8 cellular contexts compared by ENCODE assay signal in genomic region chr14:35333347-35333730, GRCh38. TPM values are rescaled to one million over a fixed set of nuclear protein-coding genes. Genes with fewer than 3 reads are reported as not detected.
A peak's percentile ranks its signal among the peaks of the same experiment; 100 is the strongest.
DNase-seq lines count a peak whose midpoint lies in the region; ATAC-seq lines count a peak whose summit lies in the region.

No MANE protein-coding gene starts in this region.

- no peaks in the 10 kb centered on the region for H3K9me3 Mint-ChIP-seq in activated naive CD8-positive, alpha-beta T cell treated with anti-CD3 and anti-CD28 coated beads, Interleukin-2, amount 10 ng/mL, durations not matched to agents 7 days and 5 days
- no peaks in the 10 kb centered on the region for H3K9me3 Mint-ChIP-seq in naive thymus-derived CD4-positive, alpha-beta T cell

- H3K27ac Mint-ChIP-seq in activated naive CD8-positive, alpha-beta T cell treated with anti-CD3 and anti-CD28 coated beads, Interleukin-2, amount 10 ng/mL, durations not matched to agents 7 days and 5 days, result peak overlapping the region; percentile 87
- H3K27ac Mint-ChIP-seq in naive thymus-derived CD4-positive, alpha-beta T cell, result peak overlapping the region; percentile 88 to 96 (median 91)

- intact Hi-C loops in naive thymus-derived CD4-positive, alpha-beta T cell (cut with micrococcal nuclease), result loop anchor here (1.0 to 2.0 kb wide), 3 partner anchors 41 to 71 kb away; partner anchors contain the start of genes NFKBIA (in 2 of the 2) and PSMA6 (in 2 of the 2)

- no peaks in the 10 kb centered on the region for H3K27me3 Mint-ChIP-seq in activated naive CD8-positive, alpha-beta T cell treated with anti-CD3 and anti-CD28 coated beads, Interleukin-2, amount 10 ng/mL, durations not matched to agents 7 days and 5 days
- H3K27me3 Mint-ChIP-seq in naive thymus-derived CD4-positive, alpha-beta T cell, result no peaks in the 10 kb centered on the region

- no peaks in the 10 kb centered on the region for H3K9me3 ChIP-seq in BLaER1 treated with 17β-estradiol and CSF1 and Interleukin-3, amounts not matched to agents 10 nM and 100 nM (replicated peaks in 1 of 11)
- no peaks in the 10 kb centered on the region for H3K9me3 ChIP-seq in naive thymus-derived CD4-positive, alpha-beta T cell (ENCODE audit: control insufficient read depth in 2 of 3, low read length in 3 of 3)

- H3K27me3 ChIP-seq in BLaER1 treated with 17β-estradiol and CSF1 and Interleukin-3, amounts not matched to agents 10 nM and 100 nM, result no peaks in the 10 kb centered on the region
- no peaks in the 10 kb centered on the region for H3K27me3 ChIP-seq in naive thymus-derived CD4-positive, alpha-beta T cell (ENCODE audit: control insufficient read depth in 2 of 2, insufficient read depth in 2 of 2, low read length in 2 of 2)

- POLR2A ChIA-PET in activated naive CD8-positive, alpha-beta T cell treated with anti-CD3 and anti-CD28 coated beads, Interleukin-2, amount 10 ng/mL, durations not matched to agents 7 days and 5 days (lab: Charles Lee), result interaction anchor here (0.5 to 2.9 kb wide), 14 partner anchors 9 to 211 kb away, joined by 3 to 71 read pairs (median 4); partner anchors contain the start of genes NFKBIA, PPP2R3C, PRORP and PSMA6
- POLR2A ChIA-PET in naive thymus-derived CD4-positive, alpha-beta T cell (lab: Charles Lee), result interaction anchor here (0.6 to 2.0 kb wide), 7 partner anchors 11 to 70 kb away, joined by 4 to 17 read pairs (median 4); partner anchors contain the start of genes NFKBIA and PSMA6

- H3K4me1 Mint-ChIP-seq in activated naive CD8-positive, alpha-beta T cell treated with anti-CD3 and anti-CD28 coated beads, Interleukin-2, amount 10 ng/mL, durations not matched to agents 7 days and 5 days, result peaks cover 32% of the 10 kb centered on the region
- peaks cover 20 to 30% (median 26%) of the 10 kb centered on the region in 7 donors for H3K4me1 Mint-ChIP-seq in naive thymus-derived CD4-positive, alpha-beta T cell

- no peaks in the 10 kb centered on the region for H3K36me3 ChIP-seq in BLaER1 treated with 17β-estradiol and CSF1 and Interleukin-3, amounts not matched to agents 10 nM and 100 nM
- no peaks in the 10 kb centered on the region for H3K36me3 ChIP-seq in naive thymus-derived CD4-positive, alpha-beta T cell (ENCODE audit: control insufficient read depth in 2 of 3, insufficient read depth in 3 of 3, low read length in 3 of 3)

- peak overlapping the region in 8 of 11 experiments; percentile 7 to 60 (median 27); a peak in 12 of 22 replicates for H3K9ac ChIP-seq in BLaER1 treated with 17β-estradiol and CSF1 and Interleukin-3, amounts not matched to agents 10 nM and 100 nM

- H3K4me1 ChIP-seq in BLaER1 treated with 17β-estradiol and CSF1 and Interleukin-3, amounts not matched to agents 10 nM and 100 nM, result peaks cover 54 to 79% (median 60%) of the 10 kb centered on the region in 10 experiments
- H3K4me1 ChIP-seq in naive thymus-derived CD4-positive, alpha-beta T cell (ENCODE audit: control insufficient read depth in 2 of 2, insufficient read depth in 2 of 2, low read length in 2 of 2), result peaks cover 17 to 21% of the 10 kb centered on the region in 2 donors

- peak overlapping the region in 1 of 10 experiments; percentile 11; a peak in 1 of 20 replicates for H3K4me3 ChIP-seq in BLaER1 treated with 17β-estradiol and CSF1 and Interleukin-3, amounts not matched to agents 10 nM and 100 nM
- H3K4me3 ChIP-seq in naive thymus-derived CD4-positive, alpha-beta T cell (ENCODE audit: low read length), result peak overlapping the region; percentile 0

- no peak for DNase-seq in activated naive CD8-positive, alpha-beta T cell treated with anti-CD3 and anti-CD28 coated beads, Interleukin-2, amount 10 ng/mL, durations not matched to agents 7 days and 5 days
- DNase-seq in naive thymus-derived CD4-positive, alpha-beta T cell, result no peak
- DNase-seq in DMS 273 treated with DMSO at 0.1 percent for 48 hours (lab: John Stamatoyannopoulos, UW) (no peak), DMS53 (lab: John Stamatoyannopoulos, UW) (no peak), HuH-7.5 (ENCODE audit: low spot score) (no peak)

- CTCF ChIA-PET in naive thymus-derived CD4-positive, alpha-beta T cell (lab: Charles Lee), result interaction anchor here (0.7 to 1.2 kb wide), 4 partner anchors 34 to 72 kb away, joined by 3 to 4 read pairs (median 4); partner anchors contain the start of genes NFKBIA and PSMA6

- peak; percentile 13 for ATAC-seq in HG02610 (IDR thresholded peaks at IDR 0.05; ENCODE audit: unreplicated experiment)
- peak; percentile 8 for ATAC-seq in activated naive CD8-positive, alpha-beta T cell treated with anti-CD3 and anti-CD28 coated beads, Interleukin-2, amount 10 ng/mL, durations not matched to agents 7 days and 5 days (ENCODE audit: low read depth)
- peak; percentile 6 for ATAC-seq in naive thymus-derived CD4-positive, alpha-beta T cell
- ATAC-seq in HG03469 (IDR thresholded peaks at IDR 0.05; ENCODE audit: unreplicated experiment), result no peak

- no peaks in the 10 kb centered on the region for H4K20me1 ChIP-seq in BLaER1 treated with 17β-estradiol and CSF1 and Interleukin-3, amounts not matched to agents 10 nM and 100 nM

- H3K27ac ChIP-seq in BLaER1 treated with 17β-estradiol and CSF1 and Interleukin-3, amounts not matched to agents 10 nM and 100 nM, result peak overlapping the region in 7 of 11 experiments; percentile 0 to 58 (median 27); a peak in 9 of 22 replicates
- H3K27ac ChIP-seq in naive thymus-derived CD4-positive, alpha-beta T cell (ENCODE audit: low read depth, low read length), result peak overlapping the region; percentile 53

- peak overlapping the region; percentile 59 to 89 (median 75) for H3K4me2 ChIP-seq in BLaER1 treated with 17β-estradiol and CSF1 and Interleukin-3, amounts not matched to agents 10 nM and 100 nM

- H3K4me3 Mint-ChIP-seq in activated naive CD8-positive, alpha-beta T cell treated with anti-CD3 and anti-CD28 coated beads, Interleukin-2, amount 10 ng/mL, durations not matched to agents 7 days and 5 days, result peak overlapping the region; percentile 79
- H3K4me3 Mint-ChIP-seq in naive thymus-derived CD4-positive, alpha-beta T cell, result peak overlapping the region; percentile 49 to 82 (median 70)

- no peaks in the 10 kb centered on the region for H3K36me3 Mint-ChIP-seq in activated naive CD8-positive, alpha-beta T cell treated with anti-CD3 and anti-CD28 coated beads, Interleukin-2, amount 10 ng/mL, durations not matched to agents 7 days and 5 days
- no peaks in the 10 kb centered on the region for H3K36me3 Mint-ChIP-seq in naive thymus-derived CD4-positive, alpha-beta T cell

RNA-seq across cellular contexts. Expression of gene PSMA6, which starts 41.2 kb away (rescaled TPM):
- total RNA-seq in activated naive CD8-positive, alpha-beta T cell treated with anti-CD3 and anti-CD28 coated beads, Interleukin-2, amount 10 ng/mL, durations not matched to agents 7 days and 5 days, result 100 to 1,000 TPM; 213 to 221 TPM
- total RNA-seq in naive thymus-derived CD4-positive, alpha-beta T cell, result 100 to 1,000 TPM in 1 of 5 experiments, 10 to 100 TPM in 4; 76.6 to 274 (median 90.0) TPM
- polyA plus RNA-seq in naive thymus-derived CD4-positive, alpha-beta T cell, result 100 to 1,000 TPM; 251 to 291 TPM
